In genomic region chr7:6252748-6253147, GRCh38 we compare ENCODE assay signal across 17 cellular contexts. TPM values are rescaled to one million over a fixed set of nuclear protein-coding genes. Genes with fewer than 3 reads are reported as not detected.
DNase-seq lines count a peak whose midpoint lies in the region; ATAC-seq and TF ChIP-seq lines count a peak whose summit lies in the region.
"Had no signal": no experiment of that assay in that cellular context is flagged by ENCODE, and none has a peak within 500 bp of the region (broad histone marks: within the 10 kb centered on the region; RNA-seq: fewer than 3 reads in every experiment).

No MANE protein-coding gene starts in this region.

- no peak for TF ChIP-seq CTCF in SK-N-SH (IDR thresholded peaks at IDR 0.05)
- no peak for TF ChIP-seq CTCF in fibroblast of pulmonary artery (IDR thresholded peaks at IDR 0.05; ENCODE audit: low read length, missing control alignments)
- TF ChIP-seq CTCF in thoracic aorta (IDR thresholded peaks at IDR 0.05), result no peak

- peaks cover 73% of the 10 kb centered on the region for H3F3A ChIP-seq in SK-N-SH (replicated peaks; ENCODE audit: insufficient read depth)

- H3K27me3 ChIP-seq in SK-N-SH (ENCODE audit: insufficient read depth) (no peaks in the 10 kb centered on the region), adipocyte (replicated peaks; ENCODE audit: control insufficient read depth, insufficient read depth, low read length) (no peaks in the 10 kb centered on the region), thoracic aorta (replicated peaks; ENCODE audit: insufficient read depth) (no peaks in the 10 kb centered on the region)
- H3K27me3 ChIP-seq: neutrophil, thyroid gland had no signal

- POLR2A ChIA-PET in SK-N-SH (lab: Yijun Ruan, JAX), result no interaction called here

- TF ChIP-seq EP300 in SK-N-SH (IDR thresholded peaks at IDR 0.05; ENCODE audit: borderline replicate concordance in 1 of 2, low read depth in 1 of 2, low read length in 1 of 2), result no peak

- peaks cover 16 to 61% of the 10 kb centered on the region in 2 experiments for H3K4me1 ChIP-seq in SK-N-SH (ENCODE audit: control insufficient read depth in 1 of 2, insufficient read depth in 2 of 2, low read depth in 1 of 2, low read length in 1 of 2)
- peaks cover 92% of the 10 kb centered on the region for H3K4me1 ChIP-seq in adipocyte (ENCODE audit: control insufficient read depth, insufficient read depth, low read length)
- H3K4me1 ChIP-seq in thoracic aorta (ENCODE audit: control insufficient read depth in 1 of 2, low read depth in 2 of 2), result peaks cover 46 to 78% of the 10 kb centered on the region in 2 donors

- H3K9me2 ChIP-seq in SK-N-SH, result no peaks in the 10 kb centered on the region

- H3K36me3 ChIP-seq in SK-N-SH (replicated peaks in 1 of 2; ENCODE audit: control insufficient read depth in 1 of 2, insufficient read depth in 2 of 2, low read length in 1 of 2), result no peaks in the 10 kb centered on the region
- H3K36me3 ChIP-seq in adipocyte (ENCODE audit: control insufficient read depth, insufficient read depth, low read length, severe bottlenecking), result no peaks in the 10 kb centered on the region
- H3K36me3 ChIP-seq in thoracic aorta, result no peaks in the 10 kb centered on the region
- H3K36me3 ChIP-seq: neutrophil, thyroid gland had no signal

- 65% methylated on average over 2 of the region's 2 CpGs for WGBS in SK-N-SH (ENCODE audit: low lambda C conversion rate)

- ATAC-seq in SK-N-SH treated with all-trans-retinoic acid at 6 μM for 48 hours (no peak), thoracic aorta (ENCODE audit: insufficient number of reproducible peaks, low FRiP score, low read depth) (no peak), HG02885 (IDR thresholded peaks at IDR 0.05; ENCODE audit: poor library complexity, unreplicated experiment) (no peak), HG03025 (IDR thresholded peaks at IDR 0.05; ENCODE audit: low FRiP score, unreplicated experiment) (no peak)
- ATAC-seq: CD8-positive, alpha-beta T cell had no signal

- no peak overlapping the region for H2AFZ ChIP-seq in SK-N-SH (ENCODE audit: low read depth)

- CTCF ChIA-PET in SK-N-SH (lab: Yijun Ruan, JAX), result interaction anchor here (1.6 to 1.8 kb wide), 2 partner anchors 9 to 18 kb away, joined by 4 to 6 read pairs; no protein-coding TSS in a partner anchor

- DNase-seq in SK-N-SH (no peak), adipocyte (ENCODE audit: low read depth) (peak; percentile 48), fibroblast of pulmonary artery (ENCODE audit: low read depth) (peak; percentile 43), thoracic aorta (ENCODE audit: low spot score) (no peak), NCI-H2029 treated with DMSO at 0.1 percent for 48 hours (lab: John Stamatoyannopoulos, UW) (no peak)
- DNase-seq: activated CD4-positive, CD25-positive, alpha-beta regulatory T cell treated with anti-CD3 and anti-CD28 coated beads, Interleukin-2, amount 50 U/mL, for 72 hours; activated naive CD4-positive, alpha-beta T cell; CD8-positive, alpha-beta T cell; NCI-H1930; NCI-H69; stimulated activated CD4-positive, alpha-beta T cell treated with anti-CD3 and anti-CD28 coated beads, Interleukin-4, amount 100 ng/mL, for 4 hours; thyroid gland had no signal

- H3K4me2 ChIP-seq in SK-N-SH, result peak overlapping the region; percentile 53

- no peak for TF ChIP-seq RAD21 in SK-N-SH (IDR thresholded peaks at IDR 0.05; ENCODE audit: low read length)

- H3K27ac ChIP-seq in SK-N-SH (ENCODE audit: low read depth in 2 of 2, low read length in 1 of 2) (peak overlapping the region; percentile 50 to 99; a peak in 3 of 4 replicates), thoracic aorta (peak overlapping the region in 1 of 2 donors; percentile 36)
- H3K27ac ChIP-seq: 22Rv1, neutrophil had no signal

- H3K4me3 ChIP-seq in SK-N-SH (ENCODE audit: low read depth in 2 of 2, low read length in 1 of 2) (peak overlapping the region in 1 of 2 experiments; percentile 20; a peak in 1 of 4 replicates), adipocyte (ENCODE audit: low read length) (peak overlapping the region; percentile 12), fibroblast of pulmonary artery (replicated peaks; ENCODE audit: low read depth, low read length) (no peak overlapping the region), thoracic aorta (peak overlapping the region; percentile 15)
- H3K4me3 ChIP-seq: thyroid gland had no signal

- H3K9me3 ChIP-seq in SK-N-SH (no peaks in the 10 kb centered on the region), adipocyte (ENCODE audit: control insufficient read depth, low read length) (no peaks in the 10 kb centered on the region), thoracic aorta (no peaks in the 10 kb centered on the region)
- H3K9me3 ChIP-seq: neutrophil, thyroid gland had no signal

- H4K20me1 ChIP-seq in SK-N-SH (ENCODE audit: insufficient read depth), result no peaks in the 10 kb centered on the region

- H3K79me2 ChIP-seq in SK-N-SH (ENCODE audit: insufficient read depth), result peaks cover 90% of the 10 kb centered on the region

- H3K9ac ChIP-seq in SK-N-SH, result peak overlapping the region; percentile 68; the same call in 1 of the 2 replicates
- H3K9ac ChIP-seq in adipocyte (ENCODE audit: low read length), result peak overlapping the region; percentile 15

TF ChIP-seq in SK-N-SH, 30 proteins besides CTCF, POLR2A, EP300 and RAD21 (continues in another document):
- TF ChIP-seq REST (IDR thresholded peaks at IDR 0.05; ENCODE audit: low read depth, low read length) (no peak), GATA2 (CRISPR knock-in tag; IDR thresholded peaks at IDR 0.05) (no peak), NRF1 (IDR thresholded peaks at IDR 0.05; ENCODE audit: low read depth, low read length) (no peak), EZH2phosphoT487 (IDR thresholded peaks at IDR 0.05; ENCODE audit: borderline replicate concordance, low read depth) (no peak), RFX5 (IDR thresholded peaks at IDR 0.05; ENCODE audit: low read length) (no peak)

TF ChIP-seq in SK-N-SH treated with all-trans-retinoic acid at 6 μM for 48 hours, 23 proteins besides CTCF, POLR2A, EP300 and RAD21:
- TF ChIP-seq ZFP30 (CRISPR knock-in tag; IDR thresholded peaks at IDR 0.05) (no peak), ZNF565 (CRISPR knock-in tag; conservative IDR thresholded peaks at IDR 0.05; ENCODE audit: low read depth) (no peak), CREB5 (CRISPR knock-in tag; IDR thresholded peaks at IDR 0.05; ENCODE audit: low read depth) (no peak), CSDC2 (CRISPR knock-in tag; IDR thresholded peaks at IDR 0.05) (no peak), ISL1 (CRISPR knock-in tag; IDR thresholded peaks at IDR 0.05) (no peak), PATZ1 (CRISPR knock-in tag; IDR thresholded peaks at IDR 0.05; ENCODE audit: borderline replicate concordance) (no peak), OSR1 (CRISPR knock-in tag; IDR thresholded peaks at IDR 0.05) (no peak)

RNA-seq across cellular contexts. Expression of gene CYTH3, which starts 19.7 kb away (rescaled TPM):
- 55.1 and 56.8 TPM in 2 replicates for polyA plus RNA-seq in SK-N-SH (2012; rRNA removed)
- 28.3 and 39.7 TPM in 2 replicates for polyA plus RNA-seq in SK-N-SH (2012; cell fraction: cytosol; rRNA removed)
- polyA plus RNA-seq in SK-N-SH (2012; cell fraction: nucleus; rRNA removed), result 98.4 and 108 TPM in 2 replicates
- 10 to 100 TPM; 83.8 to 89.4 TPM for total RNA-seq in thoracic aorta

Comparison
In these comparisons a context has a peak if more than half of its experiments do, and no peak if none do; other contexts are left out.
1. DNase-seq: peak in adipocyte (single experiment) and fibroblast of pulmonary artery (single experiment); none in SK-N-SH (single experiment), thoracic aorta (single experiment) and NCI-H2029 treated with DMSO at 0.1 percent for 48 hours (single experiment).